In the genomic region with DNA sequence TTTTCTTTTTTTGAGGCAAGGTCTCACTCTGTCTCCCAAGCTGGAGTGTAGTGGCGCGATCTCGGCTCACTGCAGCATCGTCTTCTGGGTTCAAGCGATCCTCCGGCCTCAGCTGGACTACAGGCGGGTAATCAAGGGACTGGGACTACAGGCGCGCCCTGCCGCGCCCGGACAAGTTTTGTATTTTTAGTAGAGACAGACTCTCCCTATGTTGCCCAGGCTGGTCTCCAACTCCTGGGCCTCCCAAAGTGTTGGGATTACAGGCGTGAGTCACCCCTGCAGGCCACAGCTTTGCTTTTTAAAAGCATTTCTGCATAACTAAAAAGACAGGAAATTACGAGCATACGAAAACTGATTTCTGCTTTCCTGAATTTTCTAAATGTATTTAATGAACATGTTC, we compare ENCODE assay signal across 7 cellular contexts. TPM values are rescaled to one million over a fixed set of nuclear protein-coding genes. Genes with fewer than 3 reads are reported as not detected.
DNase-seq lines count a peak whose midpoint lies in the region; ATAC-seq and TF ChIP-seq lines count a peak whose summit lies in the region.

No MANE protein-coding gene starts in this region.

- ATAC-seq in T-cell (replicated peaks in 1 of 4) (no peak), HG03520 (IDR thresholded peaks at IDR 0.05; ENCODE audit: unreplicated experiment) (no peak)
- no peak for ATAC-seq in stimulated activated naive B cell treated with anti-CD40 and anti-IgM and Interleukin-4, amounts not matched to agents 10 μg/mL and 1 μg/mL and 100 μg/mL, for 72 hours (replicated peaks)

- no peak overlapping the region for H3K27ac Mint-ChIP-seq in T-cell
- no peak overlapping the region for H3K27ac Mint-ChIP-seq in stimulated activated naive B cell treated with anti-CD40 and anti-IgM and Interleukin-4, amounts not matched to agents 10 μg/mL and 1 μg/mL and 100 μg/mL, for 72 hours

- H3K4me3 ChIP-seq in foreskin fibroblast (ENCODE audit: low read depth in 1 of 2, low read length in 2 of 2) = peak overlapping the region; percentile 57 to 73

- DNase-seq in HCEC 1CT = peak; percentile 68
- DNase-seq in T-cell = no peak
- peak; percentile 57 to 81 for DNase-seq in foreskin fibroblast
- DNase-seq in stimulated activated naive B cell treated with anti-CD40 and anti-IgM and Interleukin-4, amounts not matched to agents 10 μg/mL and 1 μg/mL and 100 μg/mL, for 72 hours = no peak
- DNase-seq in NCI-H510A treated with DMSO at 0.1 percent for 48 hours (lab: John Stamatoyannopoulos, UW) = no peak
- no peak for DNase-seq in iPS-NIHi11 (ENCODE audit: low spot score)

- peak overlapping the region; percentile 77 to 89 (median 85) for H3K4me3 Mint-ChIP-seq in T-cell
- H3K4me3 Mint-ChIP-seq in stimulated activated naive B cell treated with anti-CD40 and anti-IgM and Interleukin-4, amounts not matched to agents 10 μg/mL and 1 μg/mL and 100 μg/mL, for 72 hours = peak overlapping the region; percentile 29 to 89

- no peaks in the 10 kb centered on the region for H3K9me3 Mint-ChIP-seq in T-cell
- H3K9me3 Mint-ChIP-seq in stimulated activated naive B cell treated with anti-CD40 and anti-IgM and Interleukin-4, amounts not matched to agents 10 μg/mL and 1 μg/mL and 100 μg/mL, for 72 hours = no peaks in the 10 kb centered on the region

- peaks cover 12 to 23% (median 18%) of the 10 kb centered on the region in 3 donors for H3K4me1 Mint-ChIP-seq in T-cell
- H3K4me1 Mint-ChIP-seq in stimulated activated naive B cell treated with anti-CD40 and anti-IgM and Interleukin-4, amounts not matched to agents 10 μg/mL and 1 μg/mL and 100 μg/mL, for 72 hours = peaks cover 10 to 23% of the 10 kb centered on the region in 2 donors

- POLR2A ChIA-PET in T-cell (lab: Charles Lee) = no interaction called here

- CTCF ChIA-PET in T-cell (lab: Charles Lee) = no interaction called here

- no peak for TF ChIP-seq CTCF in foreskin fibroblast (IDR thresholded peaks at IDR 0.05; ENCODE audit: low read depth, low read length)

- H3K36me3 Mint-ChIP-seq in T-cell = no peaks in the 10 kb centered on the region
- H3K36me3 Mint-ChIP-seq in stimulated activated naive B cell treated with anti-CD40 and anti-IgM and Interleukin-4, amounts not matched to agents 10 μg/mL and 1 μg/mL and 100 μg/mL, for 72 hours = no peaks in the 10 kb centered on the region

- H3K27me3 Mint-ChIP-seq in T-cell = peaks cover 0 to 8% of the 10 kb centered on the region in 2 donors
- H3K27me3 Mint-ChIP-seq in stimulated activated naive B cell treated with anti-CD40 and anti-IgM and Interleukin-4, amounts not matched to agents 10 μg/mL and 1 μg/mL and 100 μg/mL, for 72 hours = peaks cover 0 to 4% of the 10 kb centered on the region in 2 donors

RNA-seq across cellular contexts. Expression of a gene that starts 0.9 kb away (rescaled TPM):
- 1 to 10 TPM; 3.3 to 6.4 (median 4.0) TPM for total RNA-seq in T-cell

RNA-seq across cellular contexts. Expression of a gene that starts 28.0 kb away (rescaled TPM):
- total RNA-seq in T-cell = 10 to 100 TPM; 10.5 to 17.4 (median 15.8) TPM

Comparison
In these comparisons a context has a peak if more than half of its experiments do, and no peak if none do; other contexts are left out.
1. DNase-seq: peak in HCEC 1CT (single experiment) and foreskin fibroblast (2 of 2); none in T-cell (0 of 34), stimulated activated naive B cell treated with anti-CD40 and anti-IgM and Interleukin-4, amounts not matched to agents 10 μg/mL and 1 μg/mL and 100 μg/mL, for 72 hours (single experiment), NCI-H510A treated with DMSO at 0.1 percent for 48 hours (single experiment) and iPS-NIHi11 (single experiment).